ENCODE assay signal across 8 cellular contexts in the genomic region with DNA sequence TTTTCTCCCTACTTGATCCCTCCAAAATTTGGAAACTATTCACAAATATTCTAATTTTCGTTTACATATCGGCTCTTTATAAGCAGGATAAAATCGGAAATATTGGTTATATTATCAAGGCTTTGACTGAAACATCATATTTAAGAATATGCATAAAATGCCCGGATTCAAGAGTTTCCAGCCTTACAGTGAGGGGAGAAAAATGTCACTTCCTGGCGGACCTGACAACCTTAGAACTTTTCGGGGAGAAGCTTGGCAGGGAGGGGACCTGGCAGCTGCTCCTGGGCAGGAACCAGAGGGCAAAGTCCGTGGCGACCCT. TPM values are rescaled to one million over a fixed set of nuclear protein-coding genes. Genes with fewer than 3 reads are reported as not detected.
DNase-seq lines count a peak whose midpoint lies in the region; ATAC-seq and TF ChIP-seq lines count a peak whose summit lies in the region.

No MANE protein-coding gene starts in this region.

- H3K36me3 Mint-ChIP-seq in activated B cell treated with CpG ODN at 0.5 μM for 24 hours (ENCODE audit: low read depth), result no peaks in the 10 kb centered on the region

- peaks cover 55% of the 10 kb centered on the region for H3K27me3 ChIP-seq in ACC112 (ENCODE audit: insufficient read depth, low read length)
- peaks cover 3% of the 10 kb centered on the region; the same call in 1 of the 2 replicates for H3K27me3 ChIP-seq in H7 (ENCODE audit: control insufficient read depth, insufficient read depth, low read length)
- no peaks in the 10 kb centered on the region for H3K27me3 ChIP-seq in iPS-20b (ENCODE audit: insufficient read depth, low read length)
- H3K27me3 ChIP-seq in thyroid gland, result no peaks in the 10 kb centered on the region

- TF ChIP-seq CTCF in activated B cell treated with CpG ODN at 0.5 μM for 24 hours (IDR thresholded peaks at IDR 0.05) (no peak), thyroid gland (IDR thresholded peaks at IDR 0.05) (no peak)

- H3K9me3 ChIP-seq in iPS-20b (ENCODE audit: insufficient read depth, low read depth, low read length) (no peaks in the 10 kb centered on the region), thyroid gland (no peaks in the 10 kb centered on the region)

- H3K9me3 Mint-ChIP-seq in activated B cell treated with CpG ODN at 0.5 μM for 24 hours, result no peaks in the 10 kb centered on the region

- intact Hi-C loops in activated B cell treated with CpG ODN at 0.5 μM for 24 hours (cut with micrococcal nuclease), result loop anchor here (1.0 to 2.0 kb wide), 3 partner anchors 60 to 180 kb away; no protein-coding TSS in a partner anchor
- intact Hi-C loops in thyroid gland (cut with DNase I), result loop anchor here (10.0 kb wide), 1 partner anchor 62 kb away; no protein-coding TSS in a partner anchor

- H3K79me2 ChIP-seq in ACC112 (ENCODE audit: control insufficient read depth, insufficient read depth, low read length, unreplicated experiment), result no peaks in the 10 kb centered on the region

- H3K4me3 ChIP-seq in ACC112 (ENCODE audit: low read depth, low read length) (peak overlapping the region; percentile 79), H7 (ENCODE audit: insufficient read depth, low read depth, low read length) (peak overlapping the region; percentile 57), iPS-20b (ENCODE audit: low read length) (peak overlapping the region; percentile 83), thyroid gland (replicated peaks in 1 of 3) (peak overlapping the region; percentile 26 to 81 (median 64))

- H3K4me1 Mint-ChIP-seq in activated B cell treated with CpG ODN at 0.5 μM for 24 hours, result peaks cover 7% of the 10 kb centered on the region

- H3K4me1 ChIP-seq in ACC112 (ENCODE audit: control insufficient read depth, insufficient read depth, low read length, unreplicated experiment), result peaks cover 4% of the 10 kb centered on the region
- no peaks in the 10 kb centered on the region for H3K4me1 ChIP-seq in iPS-20b (ENCODE audit: insufficient read depth, low read length)
- peaks cover 0 to under 1% of the 10 kb centered on the region in 2 donors for H3K4me1 ChIP-seq in thyroid gland

- WGBS in thyroid gland, 2 donors, result 7 to 10% methylated on average over 6 of the region's 8 CpGs

- H3K27ac ChIP-seq in ACC112 (ENCODE audit: low read depth, low read length) (no peak overlapping the region), iPS-20b (ENCODE audit: low read length) (no peak overlapping the region), thyroid gland (peak overlapping the region; percentile 87 to 95 (median 92))

- CTCF ChIA-PET in activated B cell treated with CpG ODN at 0.5 μM for 24 hours (lab: Charles Lee), result interaction anchor here (0.6 to 2.7 kb wide), 5 partner anchors 50 to 185 kb away, joined by 3 to 16 read pairs (median 3); no protein-coding TSS in a partner anchor

- no peak for ATAC-seq in activated B cell treated with CpG ODN at 0.5 μM for 24 hours (ENCODE audit: low read depth)

- no peaks in the 10 kb centered on the region for H3K36me3 ChIP-seq in ACC112 (ENCODE audit: insufficient read depth, low read length)
- no peaks in the 10 kb centered on the region; the same call in 1 of the 2 replicates for H3K36me3 ChIP-seq in H7 (replicated peaks; ENCODE audit: control insufficient read depth, insufficient read depth, low read length)
- no peaks in the 10 kb centered on the region for H3K36me3 ChIP-seq in iPS-20b (ENCODE audit: insufficient read depth, low read depth, low read length)
- no peaks in the 10 kb centered on the region for H3K36me3 ChIP-seq in thyroid gland

- POLR2A ChIA-PET in activated B cell treated with CpG ODN at 0.5 μM for 24 hours (lab: Charles Lee), result no interaction called here

- DNase-seq in H7, result no peak
- no peak for DNase-seq in activated B cell treated with CpG ODN at 0.5 μM for 24 hours
- DNase-seq in thyroid gland, result no peak
- DNase-seq in globus pallidus (ENCODE audit: low spot score), result no peak
- no peak for DNase-seq in activated effector memory CD4-positive, alpha-beta T cell treated with Interleukin-2 at 50 U/mL for 16 hours
- no peak for DNase-seq in stimulated activated naive CD4-positive, alpha-beta T cell (lab: John Stamatoyannopoulos, UW)

- no peaks in the 10 kb centered on the region for H3K27me3 Mint-ChIP-seq in activated B cell treated with CpG ODN at 0.5 μM for 24 hours

- TF ChIP-seq POLR2A in thyroid gland (IDR thresholded peaks at IDR 0.05), result no peak

- peak overlapping the region; percentile 51 for H2AFZ ChIP-seq in ACC112 (ENCODE audit: low read length, unreplicated experiment)

- peak overlapping the region; percentile 85 for H3K9ac ChIP-seq in iPS-20b (ENCODE audit: low read depth, low read length)

- peak overlapping the region; percentile 57 for H3K27ac Mint-ChIP-seq in activated B cell treated with CpG ODN at 0.5 μM for 24 hours

- H3K4me3 Mint-ChIP-seq in activated B cell treated with CpG ODN at 0.5 μM for 24 hours, result peak overlapping the region; percentile 83

RNA-seq across cellular contexts. Expression of a gene that starts 10.9 kb away (rescaled TPM):
- not detected in 2 replicates for total RNA-seq in H7 (2014; rRNA removed; shearing (Covaris generic))
- total RNA-seq in activated B cell treated with CpG ODN at 0.5 μM for 24 hours, result not detected in 2 replicates
- total RNA-seq in thyroid gland, result under 1 TPM in 3 of 4 donors, not detected in 1; 0.54 to 0.63 (median 0.56) TPM

Comparison
In these comparisons a context has a peak if more than half of its experiments do, and no peak if none do; other contexts are left out.
1. H3K27ac ChIP-seq: peak in thyroid gland (3 of 3); none in ACC112 (single experiment) and iPS-20b (single experiment).
2. Peak in every context shown above with its lines, with median percentiles within 50 percentile points of each other: H3K4me3 ChIP-seq.